ENCODE assay signal across 20 cellular contexts in genomic region chr11:83744620-83745192, GRCh38.
"Had no signal": no experiment of that assay in that cellular context is flagged by ENCODE, and none has a peak within 500 bp of the region (broad histone marks: within the 10 kb centered on the region; RNA-seq: fewer than 3 reads in every experiment).

No MANE protein-coding gene starts in this region.

- H3K4me3 ChIP-seq: heart right ventricle, mucosa of descending colon, right atrium auricular region, sigmoid colon, skin epidermis, thoracic aorta, transverse colon had no signal

- H3K27ac ChIP-seq: heart right ventricle, neutrophil, right atrium auricular region, sigmoid colon, thoracic aorta, transverse colon had no signal

- DNase-seq: effector memory CD8-positive, alpha-beta T cell; erythroblast; heart right ventricle; hypothalamus; kidney glomerular epithelial cell; mammary epithelial cell; mucosa of descending colon; naive thymus-derived CD8-positive, alpha-beta T cell; posterior cingulate gyrus; sigmoid colon; stimulated activated CD4-positive, alpha-beta T cell treated with anti-CD3 and anti-CD28 coated beads, Interleukin-2, amount 100 ng/mL, for 24 hours; stimulated activated CD4-positive, alpha-beta T cell treated with anti-CD3 and anti-CD28 coated beads, Interleukin-4, amount 100 ng/mL, for 4 hours; stimulated activated naive B cell treated with anti-CD40 and anti-IgM and Interleukin-4, amounts not matched to agents 10 μg/mL and 1 μg/mL and 100 μg/mL, for 72 hours; stimulated activated naive CD8-positive, alpha-beta T cell treated with anti-CD3 and anti-CD28 coated beads, Interleukin-15, amount 100 ng/mL, for 72 hours; transverse colon had no signal

- H3K36me3 ChIP-seq: heart right ventricle, neutrophil, right atrium auricular region, sigmoid colon, thoracic aorta, transverse colon had no signal

- H3K27me3 ChIP-seq: heart right ventricle, neutrophil, right atrium auricular region, sigmoid colon, transverse colon had no signal

- ATAC-seq: effector memory CD8-positive, alpha-beta T cell; heart right ventricle; left lobe of liver; mucosa of descending colon; naive thymus-derived CD8-positive, alpha-beta T cell; stimulated activated naive B cell treated with anti-CD40 and anti-IgM and Interleukin-4, amounts not matched to agents 10 μg/mL and 1 μg/mL and 100 μg/mL, for 72 hours; stimulated activated naive CD8-positive, alpha-beta T cell treated with anti-CD3 and anti-CD28 coated beads, Interleukin-15, amount 100 ng/mL, for 72 hours had no signal

- H3K4me1 ChIP-seq: heart right ventricle, right atrium auricular region, transverse colon had no signal

- H3K9me3 ChIP-seq: mucosa of descending colon, neutrophil, thoracic aorta, transverse colon had no signal
